Comparison of ENCODE assay signal across 9 cellular contexts in the genomic region with DNA sequence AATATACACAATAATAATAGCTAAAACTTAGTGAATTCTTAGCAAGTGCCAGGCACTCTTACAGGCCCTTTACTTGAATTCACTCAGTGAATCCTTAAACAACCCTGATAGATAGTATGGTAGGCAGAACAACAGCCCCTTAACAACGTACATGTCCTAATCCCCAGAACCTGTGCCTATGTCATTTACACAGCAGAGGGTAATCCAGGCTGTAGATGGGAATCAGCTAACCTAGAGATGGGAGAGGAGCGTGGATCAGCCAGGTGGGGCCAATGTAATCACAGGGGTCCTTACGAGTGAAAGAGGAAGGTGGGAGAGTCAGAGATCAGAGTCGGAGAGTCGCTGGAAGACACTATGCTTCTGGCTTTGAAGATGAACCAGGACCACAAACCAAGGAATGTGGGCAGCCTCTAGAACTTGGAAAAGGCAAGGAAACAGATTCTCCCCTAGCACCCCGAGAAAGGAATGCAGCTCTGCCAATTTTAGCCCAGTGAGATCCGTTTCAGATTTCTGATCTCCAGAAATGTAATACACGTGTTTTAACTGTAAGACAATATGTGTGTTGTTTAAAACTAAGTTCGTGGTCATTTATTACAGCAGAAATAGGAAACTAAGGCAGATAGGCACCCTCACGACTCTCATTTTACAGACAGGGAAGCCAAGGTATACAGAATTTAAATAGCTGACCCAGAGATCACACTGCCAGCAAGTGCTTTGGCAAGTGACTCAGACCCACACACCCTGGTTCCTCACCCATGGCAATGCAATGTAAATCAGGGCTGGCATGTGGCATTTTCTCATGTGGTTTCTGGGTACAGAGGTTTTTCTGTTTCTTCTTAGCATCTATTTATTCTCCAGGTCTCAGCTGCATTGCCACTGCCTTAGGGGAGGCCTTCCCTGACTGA.
A peak's percentile ranks its signal among the peaks of the same experiment; 100 is the strongest.
DNase-seq lines count a peak whose midpoint lies in the region; ATAC-seq and TF ChIP-seq lines count a peak whose summit lies in the region.
"Had no signal": no experiment of that assay in that cellular context is flagged by ENCODE, and none has a peak within 500 bp of the region (broad histone marks: within the 10 kb centered on the region; RNA-seq: fewer than 3 reads in every experiment).

No MANE protein-coding gene starts in this region.

- peak overlapping the region; percentile 43 for H2AFZ ChIP-seq in mammary epithelial cell (ENCODE audit: low read depth, low read length)

- H3K9me3 ChIP-seq in mammary epithelial cell (replicated peaks; ENCODE audit: insufficient read depth, low read length) = no peaks in the 10 kb centered on the region
- H3K9me3 ChIP-seq in gastrocnemius medialis = no peaks in the 10 kb centered on the region

- DNase-seq in mammary epithelial cell = peak; percentile 48
- DNase-seq in gastrocnemius medialis = peak; percentile 28 to 73
- no peak for DNase-seq in NOMO-1 (lab: John Stamatoyannopoulos, UW; ENCODE audit: unreplicated experiment in 2 of 2)
- DNase-seq in H4 (ENCODE audit: low spot score) = no peak
- DNase-seq in NCI-H1694 (lab: John Stamatoyannopoulos, UW) = no peak
- DNase-seq in NCI-H226 = no peak
- DNase-seq: trophoblast cell had no signal

- H3K27me3 ChIP-seq in mammary epithelial cell (ENCODE audit: insufficient read depth, low read length) = no peaks in the 10 kb centered on the region
- H3K27me3 ChIP-seq in gastrocnemius medialis = no peaks in the 10 kb centered on the region

- peaks cover 19% of the 10 kb centered on the region for H3K4me1 ChIP-seq in mammary epithelial cell (ENCODE audit: insufficient read depth, low read length)
- peaks cover 6 to 25% of the 10 kb centered on the region in 2 donors for H3K4me1 ChIP-seq in gastrocnemius medialis

- H3K36me3 ChIP-seq in mammary epithelial cell (ENCODE audit: insufficient read depth, low read length) (no peaks in the 10 kb centered on the region), gastrocnemius medialis (no peaks in the 10 kb centered on the region)

- dilution Hi-C loops in mammary epithelial cell (cut with HindIII; ENCODE audit: low sequenced_read_pairs) = no loop called here

- no peak overlapping the region for H3K4me3 ChIP-seq in mammary epithelial cell (replicated peaks in 1 of 3; ENCODE audit: insufficient read depth in 1 of 3, low read depth in 2 of 3, low read length in 3 of 3)
- H3K4me3 ChIP-seq in gastrocnemius medialis = peak overlapping the region; percentile 18 to 32 (median 30)

- WGBS in mammary epithelial cell (ENCODE audit: low coverage, missing lambda C conversion rate) = 49% methylated on average over 10 of the region's 10 CpGs

- TF ChIP-seq CTCF in mammary epithelial cell (conservative IDR thresholded peaks at IDR 0.05 in 1 of 2, IDR thresholded peaks at IDR 0.05 in 1 of 2; ENCODE audit: extremely low read depth in 1 of 2, insufficient read depth in 1 of 2, low read depth in 1 of 2, low read length in 2 of 2) (no peak), gastrocnemius medialis (IDR thresholded peaks at IDR 0.05 in 4 of 5, conservative IDR thresholded peaks at IDR 0.05 in 1 of 5) (no peak)

- CTCF ChIA-PET in mammary epithelial cell (lab: Charles Lee; ENCODE audit: low non-redundant PET) = no interaction called here

- H3K79me2 ChIP-seq in mammary epithelial cell (ENCODE audit: insufficient read depth, low read length) = no peaks in the 10 kb centered on the region

- in situ Hi-C loops in mammary epithelial cell (cut with MboI; ENCODE audit: low sequenced_read_pairs in 2 of 2) (no loop called here), gastrocnemius medialis (cut with MboI; ENCODE audit: low sequenced_read_pairs in 4 of 4) (no loop called here)

- intact Hi-C loops in mammary epithelial cell (cut with micrococcal nuclease) = no loop called here
- intact Hi-C loops in gastrocnemius medialis (cut with DNase I; ENCODE audit: low total_unique reads) = no loop called here

- no TSS peak for BruUV-seq in mammary epithelial cell (replicated peaks; lab: Mats Ljungman, UMichigan)

- no peaks in the 10 kb centered on the region for H4K20me1 ChIP-seq in mammary epithelial cell (ENCODE audit: insufficient read depth, low read length)

- TF ChIP-seq POLR2A in gastrocnemius medialis (IDR thresholded peaks at IDR 0.05) = peak in 1 of 2 donors; percentile 48

- no peak overlapping the region for H3K27ac ChIP-seq in mammary epithelial cell (ENCODE audit: insufficient read depth, low read depth, low read length)
- peak overlapping the region; percentile 63 to 87 (median 70) for H3K27ac ChIP-seq in gastrocnemius medialis

- no peak overlapping the region for H3K9ac ChIP-seq in mammary epithelial cell (ENCODE audit: insufficient read depth, low read length)

- peak overlapping the region; percentile 52 for H3K4me2 ChIP-seq in mammary epithelial cell (ENCODE audit: insufficient read depth, low read depth, low read length)

- ATAC-seq in GM18868 (IDR thresholded peaks at IDR 0.05; ENCODE audit: unreplicated experiment) = peak; percentile 38
- peak; percentile 41 for ATAC-seq in HG03439 (IDR thresholded peaks at IDR 0.05; ENCODE audit: unreplicated experiment)
- peak; percentile 83 to 91 for ATAC-seq in gastrocnemius medialis

Comparison
In these comparisons a context has a peak if more than half of its experiments do, and no peak if none do; other contexts are left out.
1. DNase-seq: peak in mammary epithelial cell (single experiment) and gastrocnemius medialis (2 of 2); none in NOMO-1 (0 of 2), H4 (single experiment), NCI-H1694 (single experiment) and NCI-H226 (single experiment).
2. H3K4me3 ChIP-seq: peak in gastrocnemius medialis (4 of 4); none in mammary epithelial cell (0 of 3).
3. Peak in every context shown above with its lines, with median percentiles within 50 percentile points of each other: ATAC-seq.